In genomic region chr7:113026941-113027340, GRCh38 we compare ENCODE assay signal across 26 cellular contexts. TPM values are rescaled to one million over a fixed set of nuclear protein-coding genes. Genes with fewer than 3 reads are reported as not detected.
A peak's percentile ranks its signal among the peaks of the same experiment; 100 is the strongest.
DNase-seq lines count a peak whose midpoint lies in the region; ATAC-seq, FAIRE-seq and TF ChIP-seq lines count a peak whose summit lies in the region.
"Had no signal": no experiment of that assay in that cellular context is flagged by ENCODE, and none has a peak within 500 bp of the region (broad histone marks: within the 10 kb centered on the region; RNA-seq: fewer than 3 reads in every experiment).

No MANE protein-coding gene starts in this region.

- peak overlapping the region; percentile 28 for H2AFZ ChIP-seq in neuronal stem cell (ENCODE audit: low read length)

- no CpG with 5 or more reads among the region's 1 CpG for whole genome bisulfite sequencing in neuronal stem cell (ENCODE audit: extremely low coverage in 2 of 2, insufficient read length in 2 of 2, insufficient replicate concordance in 1 of 2), 2 donors

- no peak overlapping the region for H3K4ac ChIP-seq in neuronal stem cell (ENCODE audit: low read length)

- H3K4me1 ChIP-seq in neuronal stem cell (ENCODE audit: control insufficient read depth in 2 of 2, insufficient read depth in 1 of 2, low read depth in 1 of 2, low read length in 2 of 2) = peaks cover 1 to 6% of the 10 kb centered on the region in 2 donors
- no peaks in the 10 kb centered on the region for H3K4me1 ChIP-seq in CD8-positive, alpha-beta T cell (ENCODE audit: insufficient read depth, low read length)

- H2BK120ac ChIP-seq in neuronal stem cell (ENCODE audit: low read depth, low read length) = no peak overlapping the region

- no peak overlapping the region for H3K27ac Mint-ChIP-seq in CD8-positive, alpha-beta T cell
- H3K27ac Mint-ChIP-seq: activated naive CD8-positive, alpha-beta T cell treated with anti-CD3 and anti-CD28 coated beads, Interleukin-2, amount 50 U/mL, for 24 hours; naive thymus-derived CD4-positive, alpha-beta T cell; stimulated activated memory B cell treated with anti-CD40 and anti-IgM and Interleukin-4, amounts not matched to agents 10 μg/mL and 1 μg/mL and 100 μg/mL, for 72 hours; T-helper 1 cell treated with Interleukin-12 subunit alpha and Interleukin-12 subunit beta and Interleukin-4 antibody, amounts not matched to agents 30 μg/mL and 1 μg/mL, for 36 hours had no signal

- no peak overlapping the region for H2BK5ac ChIP-seq in neuronal stem cell (ENCODE audit: low read length)

- H3K36me3 ChIP-seq in neuronal stem cell (replicated peaks in 1 of 2; ENCODE audit: control insufficient read depth in 2 of 2, insufficient read depth in 2 of 2, low read length in 2 of 2) = no peaks in the 10 kb centered on the region
- no peaks in the 10 kb centered on the region for H3K36me3 ChIP-seq in CD8-positive, alpha-beta T cell (ENCODE audit: insufficient read depth, low read length)
- H3K36me3 ChIP-seq: ovary, WERI-Rb-1 had no signal

- FAIRE-seq in RCC 7860 (lab: Jason Lieb, UNC) = peak; percentile 97

- H2BK15ac ChIP-seq in neuronal stem cell (ENCODE audit: low read length) = no peak overlapping the region

- peak; percentile 32 for DNase-seq in EH (ENCODE audit: low read depth)
- peak; percentile 65 for DNase-seq in RCC 7860 (ENCODE audit: low spot score)
- DNase-seq in dedifferentiated amniotic fluid mesenchymal stem cell (ENCODE audit: extremely low spot score) = peak; percentile 34
- DNase-seq in neuronal stem cell (ENCODE audit: low spot score) = peak; percentile 11
- DNase-seq in CD8-positive, alpha-beta T cell = no peak
- no peak for DNase-seq in COLO829 (ENCODE audit: low spot score)
- no peak for DNase-seq in activated naive CD4-positive, alpha-beta T cell treated with Interleukin-2 at 50 U/mL for 16 hours
- DNase-seq: activated effector memory CD4-positive, alpha-beta T cell treated with Interleukin-2 at 50 U/mL for 16 hours; activated naive CD8-positive, alpha-beta T cell treated with anti-CD3 and anti-CD28 coated beads, Interleukin-2, amount 50 U/mL, for 24 hours; central memory CD4-positive, alpha-beta T cell; DND-41; left colon; mesendoderm; MM.1S; naive thymus-derived CD4-positive, alpha-beta T cell; NCI-H146; NCI-H2171; NCI-H526; ovary; SIG-M5; WERI-Rb-1 had no signal

- intact Hi-C loops in CD8-positive, alpha-beta T cell (cut with DNase I, micrococcal nuclease) = no loop called here

- H3K9me3 ChIP-seq in neuronal stem cell (replicated peaks in 1 of 2; ENCODE audit: control insufficient read depth in 2 of 2, insufficient read depth in 1 of 2, low read depth in 1 of 2, low read length in 2 of 2) = no peaks in the 10 kb centered on the region
- no peaks in the 10 kb centered on the region for H3K9me3 ChIP-seq in CD8-positive, alpha-beta T cell (ENCODE audit: low read length)
- H3K9me3 ChIP-seq: ovary had no signal

- no peak overlapping the region for H3K18ac ChIP-seq in neuronal stem cell (ENCODE audit: low read length)

- H3K9ac ChIP-seq in neuronal stem cell (ENCODE audit: low read depth, low read length, poor library complexity) = no peak overlapping the region

- no peak for TF ChIP-seq CTCF in CD8-positive, alpha-beta T cell (IDR thresholded peaks at IDR 0.05)

- H3K27me3 Mint-ChIP-seq in CD8-positive, alpha-beta T cell (ENCODE audit: low read depth) = peaks cover 6% of the 10 kb centered on the region
- H3K27me3 Mint-ChIP-seq: stimulated activated memory B cell treated with anti-CD40 and anti-IgM and Interleukin-4, amounts not matched to agents 10 μg/mL and 1 μg/mL and 100 μg/mL, for 72 hours had no signal

- no peak overlapping the region for H4K8ac ChIP-seq in neuronal stem cell (ENCODE audit: low read depth, low read length)

- H2BK12ac ChIP-seq in neuronal stem cell (ENCODE audit: low read length) = no peak overlapping the region

- no peak overlapping the region for H3K27ac ChIP-seq in neuronal stem cell (replicated peaks; ENCODE audit: low read length)
- H3K27ac ChIP-seq in CD8-positive, alpha-beta T cell (ENCODE audit: low read depth, low read length) = no peak overlapping the region
- H3K27ac ChIP-seq: epithelial cell of prostate, HL-60, ovary, WERI-Rb-1 had no signal

- H4K91ac ChIP-seq in neuronal stem cell (ENCODE audit: low read depth, low read length, poor library complexity) = no peak overlapping the region

- no peak overlapping the region for H3K4me3 Mint-ChIP-seq in CD8-positive, alpha-beta T cell
- H3K4me3 Mint-ChIP-seq: activated naive CD8-positive, alpha-beta T cell treated with anti-CD3 and anti-CD28 coated beads, Interleukin-2, amount 50 U/mL, for 24 hours; naive thymus-derived CD4-positive, alpha-beta T cell; stimulated activated memory B cell treated with anti-CD40 and anti-IgM and Interleukin-4, amounts not matched to agents 10 μg/mL and 1 μg/mL and 100 μg/mL, for 72 hours; T-helper 1 cell treated with Interleukin-12 subunit alpha and Interleukin-12 subunit beta and Interleukin-4 antibody, amounts not matched to agents 30 μg/mL and 1 μg/mL, for 36 hours had no signal

- ATAC-seq in CD8-positive, alpha-beta T cell = no peak
- ATAC-seq in GM21786 (IDR thresholded peaks at IDR 0.05; ENCODE audit: unreplicated experiment) = no peak
- ATAC-seq: activated naive CD8-positive, alpha-beta T cell treated with anti-CD3 and anti-CD28 coated beads, Interleukin-2, amount 50 U/mL, for 24 hours; left colon; naive thymus-derived CD4-positive, alpha-beta T cell; stimulated activated memory B cell treated with anti-CD40 and anti-IgM and Interleukin-4, amounts not matched to agents 10 μg/mL and 1 μg/mL and 100 μg/mL, for 72 hours had no signal

- H3K27me3 ChIP-seq in neuronal stem cell (ENCODE audit: control insufficient read depth in 3 of 3, insufficient read depth in 3 of 3, low read depth in 1 of 3, low read length in 3 of 3) = no peaks in the 10 kb centered on the region
- no peaks in the 10 kb centered on the region for H3K27me3 ChIP-seq in CD8-positive, alpha-beta T cell (ENCODE audit: insufficient read depth, low read length)
- H3K27me3 ChIP-seq: ovary had no signal

- H3K4me2 ChIP-seq in neuronal stem cell (ENCODE audit: insufficient read depth, low read length, poor library complexity, severe bottlenecking) = no peak overlapping the region

- H3K9me3 Mint-ChIP-seq in CD8-positive, alpha-beta T cell = peaks cover 4% of the 10 kb centered on the region
- H3K9me3 Mint-ChIP-seq: T-helper 1 cell treated with Interleukin-12 subunit alpha and Interleukin-12 subunit beta and Interleukin-4 antibody, amounts not matched to agents 30 μg/mL and 1 μg/mL, for 36 hours had no signal

- H3K36me3 Mint-ChIP-seq in CD8-positive, alpha-beta T cell = no peaks in the 10 kb centered on the region
- H3K36me3 Mint-ChIP-seq: naive thymus-derived CD4-positive, alpha-beta T cell; stimulated activated memory B cell treated with anti-CD40 and anti-IgM and Interleukin-4, amounts not matched to agents 10 μg/mL and 1 μg/mL and 100 μg/mL, for 72 hours had no signal

- POLR2A ChIA-PET in CD8-positive, alpha-beta T cell (lab: Charles Lee) = no interaction called here

- H3K23ac ChIP-seq in neuronal stem cell (ENCODE audit: low read depth, low read length, poor library complexity) = no peak overlapping the region

- CTCF ChIA-PET in CD8-positive, alpha-beta T cell (lab: Charles Lee) = no interaction called here

- no peak overlapping the region for H3K4me3 ChIP-seq in neuronal stem cell (ENCODE audit: low read length in 2 of 2)
- no peak overlapping the region for H3K4me3 ChIP-seq in CD8-positive, alpha-beta T cell (ENCODE audit: low read depth, low read length)
- H3K4me3 ChIP-seq: ovary had no signal

- H3K14ac ChIP-seq in neuronal stem cell (ENCODE audit: low read length) = no peak overlapping the region

- H3K79me1 ChIP-seq in neuronal stem cell (ENCODE audit: low read depth, low read length) = no peaks in the 10 kb centered on the region

- H2AK5ac ChIP-seq in neuronal stem cell (ENCODE audit: low read depth, low read length) = no peak overlapping the region

- H3K4me1 Mint-ChIP-seq in CD8-positive, alpha-beta T cell (ENCODE audit: low read depth) = no peaks in the 10 kb centered on the region
- H3K4me1 Mint-ChIP-seq: activated naive CD8-positive, alpha-beta T cell treated with anti-CD3 and anti-CD28 coated beads, Interleukin-2, amount 50 U/mL, for 24 hours; naive thymus-derived CD4-positive, alpha-beta T cell; stimulated activated memory B cell treated with anti-CD40 and anti-IgM and Interleukin-4, amounts not matched to agents 10 μg/mL and 1 μg/mL and 100 μg/mL, for 72 hours had no signal

RNA-seq across cellular contexts. Expression of gene GPR85, which starts 59.7 kb away (rescaled TPM):
- polyA plus RNA-seq in neuronal stem cell (2013, experiment 1 of 2) = 2.5 TPM
- 2.4 TPM for polyA plus RNA-seq in neuronal stem cell (2013, experiment 2 of 2)
- not detected for total RNA-seq in CD8-positive, alpha-beta T cell
- total RNA-seq: naive thymus-derived CD4-positive, alpha-beta T cell had no signal

Comparison
In these comparisons a context has a peak if more than half of its experiments do, and no peak if none do; other contexts are left out.
1. DNase-seq: peak in EH (single experiment), RCC 7860 (single experiment), dedifferentiated amniotic fluid mesenchymal stem cell (single experiment) and neuronal stem cell (single experiment); none in CD8-positive, alpha-beta T cell (0 of 7), COLO829 (single experiment) and activated naive CD4-positive, alpha-beta T cell treated with Interleukin-2 at 50 U/mL for 16 hours (single experiment).